Comparison of ENCODE assay signal across 9 cellular contexts in the genomic region with DNA sequence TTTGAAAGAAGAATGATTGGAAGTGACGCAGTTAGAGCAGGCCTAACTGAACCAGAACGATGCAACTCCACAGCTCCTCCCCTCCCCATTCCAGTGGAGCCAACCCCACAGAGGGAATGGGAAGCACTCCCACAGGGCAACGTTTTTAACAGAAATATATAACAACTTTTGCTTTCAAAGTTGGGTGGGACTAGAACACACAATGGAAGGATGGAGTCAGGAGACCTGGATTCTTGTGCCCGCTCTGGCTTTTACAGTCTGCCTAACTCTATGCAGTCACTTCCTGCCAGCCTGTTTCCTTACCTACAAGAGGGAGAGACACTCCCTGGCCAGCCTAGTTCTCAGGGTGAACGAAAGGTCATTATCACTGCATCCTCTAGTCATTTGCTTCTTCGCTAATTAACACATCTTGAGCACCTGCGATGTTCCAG.
DNase-seq lines count a peak whose midpoint lies in the region; FAIRE-seq and TF ChIP-seq lines count a peak whose summit lies in the region.
"Had no signal": no experiment of that assay in that cellular context is flagged by ENCODE, and none has a peak within 500 bp of the region (broad histone marks: within the 10 kb centered on the region; RNA-seq: fewer than 3 reads in every experiment).

No MANE protein-coding gene starts in this region.

- BruUV-seq in endothelial cell of umbilical vein (replicated peaks; lab: Mats Ljungman, UMichigan) = no TSS peak

- H3K79me2 ChIP-seq in endothelial cell of umbilical vein (ENCODE audit: control insufficient read depth, insufficient read depth, low read length) = peaks cover 28% of the 10 kb centered on the region

- TF ChIP-seq POLR2A in endothelial cell of umbilical vein (IDR thresholded peaks at IDR 0.05; ENCODE audit: low read depth, low read length) (no peak), uterus (IDR thresholded peaks at IDR 0.05) (no peak)

- CTCF ChIA-PET in endothelial cell of umbilical vein (lab: Charles Lee) = interaction anchor here (1.1 to 2.4 kb wide), 4 partner anchors 10 to 20 kb away, joined by 4 to 13 read pairs (median 6); no protein-coding TSS in a partner anchor

- H2AFZ ChIP-seq in endothelial cell of umbilical vein (ENCODE audit: low read depth, low read length) = no peak overlapping the region

- H3K4me3 ChIP-seq in endothelial cell of umbilical vein (replicated peaks in 1 of 3; ENCODE audit: insufficient read depth in 1 of 3, low read depth in 1 of 3, low read length in 3 of 3) (peak overlapping the region in 1 of 3 experiments; percentile 13), muscle layer of duodenum (ENCODE audit: low read depth in 1 of 2, low read length in 2 of 2) (no peak overlapping the region), uterus (no peak overlapping the region)
- H3K4me3 ChIP-seq: HAP-1 had no signal

- H3K4me1 ChIP-seq in endothelial cell of umbilical vein (ENCODE audit: control insufficient read depth, extremely low read depth, insufficient read depth, low read length) = peaks cover 40% of the 10 kb centered on the region
- peaks cover 38 to 58% of the 10 kb centered on the region in 2 donors for H3K4me1 ChIP-seq in muscle layer of duodenum (ENCODE audit: control insufficient read depth in 1 of 2, insufficient read depth in 2 of 2, low read length in 2 of 2)
- H3K4me1 ChIP-seq in uterus = peaks cover 20 to 24% of the 10 kb centered on the region in 2 donors
- H3K4me1 ChIP-seq: HAP-1 had no signal

- H3K9ac ChIP-seq in endothelial cell of umbilical vein (replicated peaks; ENCODE audit: extremely low read depth, insufficient read depth, low read length) = peak overlapping the region; percentile 74

- H3K4me2 ChIP-seq in endothelial cell of umbilical vein (ENCODE audit: insufficient read depth, low read length) = peak overlapping the region; percentile 58

- no peak for FAIRE-seq in endothelial cell of umbilical vein (lab: Jason Lieb, UNC)

- intact Hi-C loops in endothelial cell of umbilical vein (cut with micrococcal nuclease) = no loop called here
- intact Hi-C loops in uterus (cut with DNase I; ENCODE audit: low total_unique reads) = no loop called here

- DNase-seq in DMS53 (lab: John Stamatoyannopoulos, UW) (peak; percentile 52), DMS53 treated with DMSO at 0.1 percent for 48 hours (lab: John Stamatoyannopoulos, UW; ENCODE audit: unreplicated experiment) (no peak), endothelial cell of umbilical vein (ENCODE audit: low read depth, low spot score) (peak; percentile 80), uterus (no peak), RKO (ENCODE audit: low spot score) (no peak), OCI-M2 (lab: John Stamatoyannopoulos, UW; ENCODE audit: unreplicated experiment) (no peak)
- DNase-seq in activated T-cell treated with anti-CD3 and anti-CD28 coated beads, Interleukin-2, amount 50 U/mL, for 1 hour = no peak

- dilution Hi-C loops in endothelial cell of umbilical vein (cut with MboI; ENCODE audit: extremely low pct_ligation_motif_present, low sequenced_read_pairs) = no loop called here

- H3K27ac ChIP-seq in endothelial cell of umbilical vein (ENCODE audit: insufficient read depth, low read depth, low read length) (peak overlapping the region; percentile 91), muscle layer of duodenum (ENCODE audit: low read length) (peak overlapping the region; percentile 76), uterus (peak overlapping the region; percentile 80 to 90)

- H3K9me1 ChIP-seq in endothelial cell of umbilical vein (replicated peaks; ENCODE audit: control insufficient read depth, extremely low read depth, insufficient read depth, low read length) = no peaks in the 10 kb centered on the region

- TF ChIP-seq CTCF in endothelial cell of umbilical vein (IDR thresholded peaks at IDR 0.05; ENCODE audit: extremely low read depth in 1 of 2, insufficient read depth in 1 of 2, low read depth in 1 of 2, low read length in 2 of 2) (no peak), uterus (IDR thresholded peaks at IDR 0.05) (no peak)

- POLR2A ChIA-PET in endothelial cell of umbilical vein (lab: Charles Lee) = interaction anchor here (0.7 to 2.1 kb wide), 2 partner anchors 66 to 74 kb away, joined by 3 to 6 read pairs; no protein-coding TSS in a partner anchor

- H3K27me3 ChIP-seq in endothelial cell of umbilical vein (ENCODE audit: control insufficient read depth in 2 of 2, insufficient read depth in 2 of 2, low read length in 2 of 2) (no peaks in the 10 kb centered on the region), muscle layer of duodenum (ENCODE audit: low read depth, low read length) (no peaks in the 10 kb centered on the region), uterus (no peaks in the 10 kb centered on the region)

- H3K36me3 ChIP-seq in endothelial cell of umbilical vein (ENCODE audit: control insufficient read depth in 2 of 2, extremely low read depth in 1 of 2, insufficient read depth in 2 of 2, low read length in 2 of 2) = no peaks in the 10 kb centered on the region
- no peaks in the 10 kb centered on the region for H3K36me3 ChIP-seq in muscle layer of duodenum (ENCODE audit: control insufficient read depth in 1 of 2, insufficient read depth in 2 of 2, low read length in 2 of 2)
- no peaks in the 10 kb centered on the region for H3K36me3 ChIP-seq in uterus
- H3K36me3 ChIP-seq: HAP-1 had no signal

- H3K9me3 ChIP-seq in endothelial cell of umbilical vein (replicated peaks; ENCODE audit: control insufficient read depth, insufficient read depth, low read length) (no peaks in the 10 kb centered on the region), muscle layer of duodenum (ENCODE audit: control insufficient read depth in 1 of 2, low read length in 2 of 2) (no peaks in the 10 kb centered on the region), uterus (no peaks in the 10 kb centered on the region)
- H3K9me3 ChIP-seq: HAP-1 had no signal

- no peaks in the 10 kb centered on the region for H4K20me1 ChIP-seq in endothelial cell of umbilical vein (replicated peaks; ENCODE audit: control insufficient read depth, extremely low read depth, insufficient read depth, low read length)

TF ChIP-seq in endothelial cell of umbilical vein, 7 proteins besides CTCF, POLR2A, EP300 and RAD21:
- TF ChIP-seq FOS (IDR thresholded peaks at IDR 0.05; ENCODE audit: borderline replicate concordance, insufficient read depth, low read length) (no peak), GATA2 (IDR thresholded peaks at IDR 0.05; ENCODE audit: insufficient read depth, insufficient read length, low read depth, low read length) (no peak), JUN (IDR thresholded peaks at IDR 0.05; ENCODE audit: borderline replicate concordance, insufficient read depth, insufficient read length, low read depth) (peak; percentile 31), POLR2AphosphoS5 (IDR thresholded peaks at IDR 0.05; ENCODE audit: insufficient read depth, low read depth, low read length) (no peak), EZH2 (IDR thresholded peaks at IDR 0.05; ENCODE audit: borderline replicate concordance, low read depth, low read length, severe bottlenecking) (no peak)

Comparison
In these comparisons a context has a peak if more than half of its experiments do, and no peak if none do; other contexts are left out.
1. DNase-seq: peak in DMS53 (single experiment) and endothelial cell of umbilical vein (single experiment); none in DMS53 treated with DMSO at 0.1 percent for 48 hours (single experiment), uterus (0 of 2), activated T-cell treated with anti-CD3 and anti-CD28 coated beads, Interleukin-2, amount 50 U/mL, for 1 hour (single experiment), RKO (single experiment) and OCI-M2 (single experiment).
2. Peak in every context shown above with its lines, with median percentiles within 50 percentile points of each other: H3K27ac ChIP-seq.